1 cellular context compared by ENCODE assay signal in the genomic region with DNA sequence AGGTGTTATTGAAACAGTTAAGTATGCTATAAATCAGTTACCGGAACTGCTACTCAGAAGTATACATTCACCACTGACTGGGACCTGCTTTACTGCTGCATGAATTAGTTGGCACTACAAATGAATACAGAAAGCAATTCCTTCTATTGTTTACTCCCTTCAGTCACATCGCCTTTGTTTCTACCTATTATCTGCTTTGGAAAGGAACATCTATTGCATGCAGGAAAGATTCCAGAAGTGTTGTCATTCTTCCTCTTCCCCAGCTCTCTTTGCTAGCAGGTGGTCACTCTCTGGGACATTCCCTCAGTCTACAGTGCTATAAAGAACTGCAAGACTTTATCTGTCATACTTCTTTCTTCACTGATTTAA.
TF ChIP-seq lines count a peak whose summit lies in the region.

No MANE protein-coding gene starts in this region.

TF ChIP-seq in H1, 55 proteins besides CTCF, POLR2A, EP300 and RAD21 (continued from another document):
- TF ChIP-seq RFX5 (IDR thresholded peaks at IDR 0.05; ENCODE audit: borderline replicate concordance, low read depth, low read length) (no peak), SUZ12 (IDR thresholded peaks at IDR 0.05; ENCODE audit: low read length) (no peak), GABPA (IDR thresholded peaks at IDR 0.05; ENCODE audit: borderline replicate concordance, insufficient read depth, low read length) (no peak), ASH2L (IDR thresholded peaks at IDR 0.05; ENCODE audit: low read length) (no peak), CBX8 (IDR thresholded peaks at IDR 0.05; ENCODE audit: borderline replicate concordance, low read depth, low read length) (no peak), NRF1 (IDR thresholded peaks at IDR 0.05; ENCODE audit: low read depth, low read length) (no peak), TAF1 (IDR thresholded peaks at IDR 0.05; ENCODE audit: low read depth, low read length) (no peak), KDM4A (IDR thresholded peaks at IDR 0.05; ENCODE audit: low read depth, low read length, severe bottlenecking) (no peak), CEBPB (IDR thresholded peaks at IDR 0.05; ENCODE audit: low read depth, low read length) (no peak), SIN3A (conservative IDR thresholded peaks at IDR 0.05 in 1 of 2, IDR thresholded peaks at IDR 0.05 in 1 of 2; ENCODE audit: low read depth in 1 of 2, low read length in 2 of 2) (no peak), HDAC2 (IDR thresholded peaks at IDR 0.05; ENCODE audit: borderline replicate concordance in 1 of 2, low read depth in 2 of 2, low read length in 2 of 2) (no peak)
